ENCODE assay signal across 19 cellular contexts in genomic region chr3:151491525-151491924, GRCh38. TPM values are rescaled to one million over a fixed set of nuclear protein-coding genes. Genes with fewer than 3 reads are reported as not detected.
"Had no signal": no experiment of that assay in that cellular context is flagged by ENCODE, and none has a peak within 500 bp of the region (broad histone marks: within the 10 kb centered on the region; RNA-seq: fewer than 3 reads in every experiment).

No MANE protein-coding gene starts in this region.

- H3K9me3 ChIP-seq: psoas muscle, thoracic aorta, transverse colon had no signal

- H3K4me3 ChIP-seq: hepatocyte, psoas muscle, stomach, thoracic aorta, transverse colon had no signal

- H3K4me1 ChIP-seq: psoas muscle, stomach, transverse colon had no signal

- ATAC-seq: psoas muscle had no signal

- H3K4me1 Mint-ChIP-seq: naive B cell, nephron had no signal

- H3K27me3 ChIP-seq: hepatocyte, stomach, transverse colon had no signal

- H3K4me3 Mint-ChIP-seq: dendritic cell treated with granulocyte-macrophage colony-stimulating factor and Interleukin-4, amounts not matched to agents 40 ng/mL and 50 ng/mL, for 4 days; naive B cell; nephron had no signal

- H3K79me2 ChIP-seq: hepatocyte had no signal

- DNase-seq: foreskin melanocyte; head of caudate nucleus; kidney; left cardiac atrium; mesendoderm; naive B cell; psoas muscle; retina; small intestine; stimulated activated CD4-positive, alpha-beta T cell treated with anti-CD3 and anti-CD28 coated beads, Interleukin-12 subunit alpha, Interleukin-12 subunit beta, amount 100 ng/mL, for 4 hours; stimulated activated naive CD4-positive, alpha-beta T cell; stomach; substantia nigra; transverse colon had no signal

- H3K27ac Mint-ChIP-seq: dendritic cell treated with granulocyte-macrophage colony-stimulating factor and Interleukin-4, amounts not matched to agents 40 ng/mL and 50 ng/mL, for 4 days; naive B cell; nephron had no signal

- H2AFZ ChIP-seq: hepatocyte had no signal

- H3K36me3 ChIP-seq: stomach, thoracic aorta, transverse colon had no signal

- H3K27me3 Mint-ChIP-seq: dendritic cell treated with granulocyte-macrophage colony-stimulating factor and Interleukin-4, amounts not matched to agents 40 ng/mL and 50 ng/mL, for 4 days; naive B cell had no signal

- H3K27ac ChIP-seq: hepatocyte, psoas muscle, stomach, thoracic aorta, transverse colon had no signal

- H3K36me3 Mint-ChIP-seq: naive B cell had no signal

- H3K4me2 ChIP-seq: hepatocyte had no signal

RNA-seq across cellular contexts. Expression of gene IGSF10, which starts 30.7 kb away (rescaled TPM):
- total RNA-seq: lung microvascular endothelial cell had no signal
